In genomic region chr19:18152817-18153554, GRCh38 we compare ENCODE assay signal across 8 cellular contexts. TPM values are rescaled to one million over a fixed set of nuclear protein-coding genes. Genes with fewer than 3 reads are reported as not detected.
DNase-seq lines count a peak whose midpoint lies in the region; ATAC-seq and TF ChIP-seq lines count a peak whose summit lies in the region.

TSS of gene PIK3R2 (plus strand) at chr19:18153163. CDS start at chr19:18155880, 2,717 bp downstream.

- no peaks in the 10 kb centered on the region for H3K9me3 ChIP-seq in mesodermal cell (ENCODE audit: control insufficient read depth, low read length)

- H3K4me1 Mint-ChIP-seq in IgD-negative memory B cell (peaks cover 1 to 16% (median 5%) of the 10 kb centered on the region in 3 donors), endothelial cell (ENCODE audit: unreplicated experiment) (peaks cover 11% of the 10 kb centered on the region)

- H3K9me3 Mint-ChIP-seq in IgD-negative memory B cell (no peaks in the 10 kb centered on the region), endothelial cell (ENCODE audit: unreplicated experiment) (no peaks in the 10 kb centered on the region)

- TF ChIP-seq CTCF in endothelial cell (IDR thresholded peaks at IDR 0.05; ENCODE audit: unreplicated experiment): no peak

- peak within 1 kb of the TSS; percentile 99 for H3K27ac ChIP-seq in mesodermal cell (ENCODE audit: low read depth, low read length, severe bottlenecking)

- peak; percentile 61 for ATAC-seq in GM21576 (IDR thresholded peaks at IDR 0.05; ENCODE audit: unreplicated experiment)

- DNase-seq in DMS 273 (lab: John Stamatoyannopoulos, UW; ENCODE audit: unreplicated experiment) (peak; percentile 100), OCI-M1 (lab: John Stamatoyannopoulos, UW) (peak; percentile 100), activated T-cell treated with anti-CD3 and anti-CD28 coated beads for 1 hour (ENCODE audit: low read depth) (peak; percentile 99), endothelial cell (ENCODE audit: low spot score) (peak; percentile 100)
- peak; percentile 99 for DNase-seq in stimulated activated CD8-positive, alpha-beta memory T cell treated with anti-CD3 and anti-CD28 coated beads, Interleukin-15, amount 100 ng/mL, for 24 hours (ENCODE audit: low read depth)

- peak within 1 kb of the TSS; percentile 95 to 99 (median 97) for H3K27ac Mint-ChIP-seq in IgD-negative memory B cell
- peak within 1 kb of the TSS; percentile 97 for H3K27ac Mint-ChIP-seq in endothelial cell (ENCODE audit: unreplicated experiment)

- H3K4me3 ChIP-seq in mesodermal cell (ENCODE audit: extremely low read depth, insufficient read depth, low read length, poor library complexity, severe bottlenecking): peak within 1 kb of the TSS; percentile 89

- peaks cover 27% of the 10 kb centered on the region for H3K36me3 ChIP-seq in mesodermal cell (ENCODE audit: control insufficient read depth, insufficient read depth, low read length)

- peak within 1 kb of the TSS; percentile 86 to 96 (median 90) for H3K4me3 Mint-ChIP-seq in IgD-negative memory B cell
- H3K4me3 Mint-ChIP-seq in endothelial cell (ENCODE audit: unreplicated experiment): peak within 1 kb of the TSS; percentile 96

- peaks cover 3% of the 10 kb centered on the region for H3K36me3 Mint-ChIP-seq in IgD-negative memory B cell
- peaks cover 5% of the 10 kb centered on the region for H3K36me3 Mint-ChIP-seq in endothelial cell (ENCODE audit: low read depth, unreplicated experiment)

- 1% methylated on average over 61 to 85 of the region's 86 CpGs for WGBS in mesodermal cell (ENCODE audit: insufficient coverage in 2 of 2), 2 experiments

- peaks cover 13% of the 10 kb centered on the region for H3K4me1 ChIP-seq in mesodermal cell (ENCODE audit: control insufficient read depth, insufficient read depth, low read length, poor library complexity, severe bottlenecking)

- H3K27me3 Mint-ChIP-seq in IgD-negative memory B cell: no peaks in the 10 kb centered on the region
- H3K27me3 Mint-ChIP-seq in endothelial cell (ENCODE audit: unreplicated experiment): peaks cover 15% of the 10 kb centered on the region

RNA-seq across cellular contexts. Expression of gene PIK3R2, which starts in this region (rescaled TPM):
- 2.1 TPM for polyA plus RNA-seq in IgD-negative memory B cell
- total RNA-seq in endothelial cell (ENCODE audit: unreplicated experiment): 28.0 TPM
- 46.4 TPM for polyA plus RNA-seq in mesodermal cell (2013, experiment 1 of 2)
- 37.9 TPM for polyA plus RNA-seq in mesodermal cell (2013, experiment 2 of 2)

Comparison
In these comparisons a context has a peak if more than half of its experiments do, and no peak if none do; other contexts are left out.
1. Peak in every context shown above with its lines: DNase-seq, ATAC-seq, H3K4me3 ChIP-seq and H3K27ac ChIP-seq.